9 cellular contexts compared by ENCODE assay signal in the genomic region with DNA sequence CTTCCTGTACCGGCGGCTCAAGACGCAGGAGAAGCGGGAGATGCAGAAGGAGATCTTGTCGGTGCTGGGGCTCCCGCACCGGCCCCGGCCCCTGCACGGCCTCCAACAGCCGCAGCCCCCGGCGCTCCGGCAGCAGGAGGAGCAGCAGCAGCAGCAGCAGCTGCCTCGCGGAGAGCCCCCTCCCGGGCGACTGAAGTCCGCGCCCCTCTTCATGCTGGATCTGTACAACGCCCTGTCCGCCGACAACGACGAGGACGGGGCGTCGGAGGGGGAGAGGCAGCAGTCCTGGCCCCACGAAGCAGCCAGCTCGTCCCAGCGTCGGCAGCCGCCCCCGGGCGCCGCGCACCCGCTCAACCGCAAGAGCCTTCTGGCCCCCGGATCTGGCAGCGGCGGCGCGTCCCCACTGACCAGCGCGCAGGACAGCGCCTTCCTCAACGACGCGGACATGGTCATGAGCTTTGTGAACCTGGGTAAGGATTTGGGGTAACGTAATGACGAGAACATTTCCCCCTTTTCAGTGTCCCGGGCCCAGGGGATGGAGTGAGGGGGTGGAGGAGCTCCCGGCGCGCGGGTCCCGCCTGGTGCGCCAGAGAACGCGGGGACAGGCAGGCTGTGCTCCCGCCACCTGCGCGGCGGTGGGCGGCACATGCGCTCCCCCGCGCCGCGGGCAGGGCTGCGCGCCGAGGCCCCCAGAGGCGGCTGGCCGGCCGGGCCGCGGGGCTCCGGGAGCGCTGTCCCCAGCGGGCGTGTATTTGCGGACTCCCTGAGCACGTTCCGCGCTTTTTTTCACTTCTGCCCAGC. TPM values are rescaled to one million over a fixed set of nuclear protein-coding genes. Genes with fewer than 3 reads are reported as not detected.
A peak's percentile ranks its signal among the peaks of the same experiment; 100 is the strongest.
DNase-seq lines count a peak whose midpoint lies in the region; ATAC-seq, FAIRE-seq and TF ChIP-seq lines count a peak whose summit lies in the region.
"Had no signal": no experiment of that assay in that cellular context is flagged by ENCODE, and none has a peak within 500 bp of the region (broad histone marks: within the 10 kb centered on the region; RNA-seq: fewer than 3 reads in every experiment).

No MANE protein-coding gene starts in this region.

- peaks cover 44% of the 10 kb centered on the region for H3K4me1 ChIP-seq in endothelial cell of umbilical vein (ENCODE audit: control insufficient read depth, extremely low read depth, insufficient read depth, low read length)
- H3K4me1 ChIP-seq in neural progenitor cell = peaks cover 31% of the 10 kb centered on the region

- H3K27ac ChIP-seq in endothelial cell of umbilical vein (ENCODE audit: insufficient read depth, low read depth, low read length) (peak overlapping the region; percentile 76), neural progenitor cell (no peak overlapping the region)

- DNase-seq in Right ventricle myocardium superior = peak; percentile 45
- no peak for DNase-seq in cardiac septum (ENCODE audit: low spot score)
- DNase-seq in OCI-M1 (lab: John Stamatoyannopoulos, UW) = peak; percentile 67
- DNase-seq in endothelial cell of umbilical vein (ENCODE audit: low read depth, low spot score) = no peak
- DNase-seq in neural progenitor cell (ENCODE audit: low spot score) = peak; percentile 73
- no peak for DNase-seq in mesenteric fat pad (ENCODE audit: low spot score)

- BruUV-seq in endothelial cell of umbilical vein (replicated peaks; lab: Mats Ljungman, UMichigan) = no TSS peak

- no peaks in the 10 kb centered on the region for H3K9me3 ChIP-seq in endothelial cell of umbilical vein (replicated peaks; ENCODE audit: control insufficient read depth, insufficient read depth, low read length)
- H3K9me3 ChIP-seq in neural progenitor cell (ENCODE audit: low read depth) = no peaks in the 10 kb centered on the region

- peaks cover 18% of the 10 kb centered on the region for H3F3A ChIP-seq in neural progenitor cell (ENCODE audit: low read depth)

- H3K27me3 Mint-ChIP-seq in neural progenitor cell (ENCODE audit: insufficient read depth, low read depth) = peaks cover 42% of the 10 kb centered on the region

- no peak overlapping the region for H2AFZ ChIP-seq in endothelial cell of umbilical vein (ENCODE audit: low read depth, low read length)
- peak overlapping the region; percentile 45 for H2AFZ ChIP-seq in neural progenitor cell (replicated peaks)

- POLR2A ChIA-PET in endothelial cell of umbilical vein (lab: Charles Lee) = no interaction called here

- no peaks in the 10 kb centered on the region for H3K36me3 Mint-ChIP-seq in neural progenitor cell

- FAIRE-seq in endothelial cell of umbilical vein (lab: Jason Lieb, UNC) = no peak
- FAIRE-seq: colon had no signal

- H3K9me3 Mint-ChIP-seq in neural progenitor cell = no peaks in the 10 kb centered on the region

- H3K9ac ChIP-seq in endothelial cell of umbilical vein (replicated peaks; ENCODE audit: extremely low read depth, insufficient read depth, low read length) = peak overlapping the region; percentile 97
- no peak overlapping the region for H3K9ac ChIP-seq in neural progenitor cell

- peak; percentile 19 for TF ChIP-seq POLR2A in endothelial cell of umbilical vein (IDR thresholded peaks at IDR 0.05; ENCODE audit: low read depth, low read length)

- peak overlapping the region; percentile 70 to 95 (median 94) for H3K4me3 ChIP-seq in endothelial cell of umbilical vein (replicated peaks in 1 of 3; ENCODE audit: insufficient read depth in 1 of 3, low read depth in 1 of 3, low read length in 3 of 3)
- peak overlapping the region; percentile 53 for H3K4me3 ChIP-seq in neural progenitor cell

- H3K4me3 Mint-ChIP-seq in neural progenitor cell = peak overlapping the region; percentile 89

- no peak overlapping the region for H3K4me2 ChIP-seq in endothelial cell of umbilical vein (ENCODE audit: insufficient read depth, low read length)
- H3K4me2 ChIP-seq in neural progenitor cell = peak overlapping the region; percentile 93

- H3K36me3 ChIP-seq in endothelial cell of umbilical vein (ENCODE audit: control insufficient read depth in 2 of 2, extremely low read depth in 1 of 2, insufficient read depth in 2 of 2, low read length in 2 of 2) (peaks cover 19 to 21% of the 10 kb centered on the region in 2 experiments), neural progenitor cell (no peaks in the 10 kb centered on the region)

- intact Hi-C loops in Right ventricle myocardium superior (cut with DNase I) = loop anchor here (10.0 kb wide), 1 partner anchor 187 kb away; a partner anchor contains a TSS
- intact Hi-C loops in cardiac septum (cut with DNase I) = no loop called here
- intact Hi-C loops in endothelial cell of umbilical vein (cut with micrococcal nuclease) = no loop called here

- dilution Hi-C loops in endothelial cell of umbilical vein (cut with MboI; ENCODE audit: extremely low pct_ligation_motif_present, low sequenced_read_pairs) = no loop called here

- peaks cover 64% of the 10 kb centered on the region for H3K79me2 ChIP-seq in endothelial cell of umbilical vein (ENCODE audit: control insufficient read depth, insufficient read depth, low read length)
- no peaks in the 10 kb centered on the region for H3K79me2 ChIP-seq in neural progenitor cell (ENCODE audit: low read depth)

- H4K20me1 ChIP-seq in endothelial cell of umbilical vein (replicated peaks; ENCODE audit: control insufficient read depth, extremely low read depth, insufficient read depth, low read length) = no peaks in the 10 kb centered on the region
- H4K20me1 ChIP-seq in neural progenitor cell (ENCODE audit: low read depth) = peaks cover 29% of the 10 kb centered on the region

- H3K27ac Mint-ChIP-seq in neural progenitor cell = no peak overlapping the region

- H3K27me3 ChIP-seq in endothelial cell of umbilical vein (ENCODE audit: control insufficient read depth in 2 of 2, insufficient read depth in 2 of 2, low read length in 2 of 2) (no peaks in the 10 kb centered on the region), neural progenitor cell (peaks cover 94% of the 10 kb centered on the region)

- H3K4me1 Mint-ChIP-seq in neural progenitor cell = peaks cover 31% of the 10 kb centered on the region

- CTCF ChIA-PET in endothelial cell of umbilical vein (lab: Charles Lee) = interaction anchor here (3.9 kb wide), 1 partner anchor 278 kb away, joined by 17 read pairs; no protein-coding TSS in a partner anchor

- H3K9me1 ChIP-seq in endothelial cell of umbilical vein (replicated peaks; ENCODE audit: control insufficient read depth, extremely low read depth, insufficient read depth, low read length) = no peaks in the 10 kb centered on the region

- ATAC-seq in Right ventricle myocardium superior (ENCODE audit: poor library complexity) (no peak), HG03342 (IDR thresholded peaks at IDR 0.05; ENCODE audit: unreplicated experiment) (no peak), HG03571 (IDR thresholded peaks at IDR 0.05; ENCODE audit: unreplicated experiment) (no peak)

- TF ChIP-seq CTCF in endothelial cell of umbilical vein (IDR thresholded peaks at IDR 0.05; ENCODE audit: extremely low read depth in 1 of 2, insufficient read depth in 1 of 2, low read depth in 1 of 2, low read length in 2 of 2) (no peak), neural progenitor cell (IDR thresholded peaks at IDR 0.05) (no peak)

TF ChIP-seq in endothelial cell of umbilical vein, 7 proteins besides CTCF, POLR2A, EP300 and RAD21:
- TF ChIP-seq POLR2AphosphoS5 (IDR thresholded peaks at IDR 0.05; ENCODE audit: insufficient read depth, low read depth, low read length) = peak; percentile 47
- TF ChIP-seq JUN (IDR thresholded peaks at IDR 0.05; ENCODE audit: borderline replicate concordance, insufficient read depth, insufficient read length, low read depth) = no peak

RNA-seq across cellular contexts. Expression of a gene that starts 1.5 kb away (rescaled TPM):
- total RNA-seq in Right ventricle myocardium superior (2.6 TPM), cardiac septum (2.9 TPM), endothelial cell of umbilical vein (221 and 234 TPM in 2 replicates), neural progenitor cell (ENCODE audit: low replicate concordance) (0.37 and 0.41 TPM in 2 replicates), mesenteric fat pad (12.7 TPM)
- polyA plus RNA-seq in endothelial cell of umbilical vein = 276 and 285 TPM in 2 replicates
- polyA plus RNA-seq in endothelial cell of umbilical vein (2011; cell fraction: cytosol; rRNA removed) = 243 and 254 TPM in 2 replicates
- 202 and 209 TPM in 2 replicates for polyA plus RNA-seq in endothelial cell of umbilical vein (2011; cell fraction: nucleus; rRNA removed)
- 157 and 189 TPM in 2 replicates for polyA plus RNA-seq in endothelial cell of umbilical vein (2012)
- 432 and 438 TPM in 2 replicates for polyA minus RNA-seq in endothelial cell of umbilical vein
- polyA minus RNA-seq in endothelial cell of umbilical vein (2011; cell fraction: cytosol; rRNA and poly(A)+ RNA removed) = 42.2 TPM
- polyA minus RNA-seq in endothelial cell of umbilical vein (2011; cell fraction: nucleus; rRNA and poly(A)+ RNA removed) = 249 and 278 TPM in 2 replicates

Comparison
In these comparisons a context has a peak if more than half of its experiments do, and no peak if none do; other contexts are left out.
1. DNase-seq: peak in Right ventricle myocardium superior (single experiment), OCI-M1 (single experiment) and neural progenitor cell (single experiment); none in cardiac septum (single experiment), endothelial cell of umbilical vein (single experiment) and mesenteric fat pad (single experiment).
2. RNA of a gene that starts 1.5 kb away (total RNA-seq): 221 to 234 TPM in endothelial cell of umbilical vein; 12.7 TPM in mesenteric fat pad (single experiment), 2.9 TPM in cardiac septum (single experiment), 2.6 TPM in Right ventricle myocardium superior (single experiment) and 0.37 to 0.41 TPM in neural progenitor cell; every median in the first group is over 10 times any median in the second.